In genomic region chr22:18044548-18045271, GRCh38 we compare ENCODE assay signal across 9 cellular contexts. TPM values are rescaled to one million over a fixed set of nuclear protein-coding genes. Genes with fewer than 3 reads are reported as not detected.
DNase-seq lines count a peak whose midpoint lies in the region; ATAC-seq lines count a peak whose summit lies in the region.
"Had no signal": no experiment of that assay in that cellular context is flagged by ENCODE, and none has a peak within 500 bp of the region (broad histone marks: within the 10 kb centered on the region; RNA-seq: fewer than 3 reads in every experiment).

No MANE protein-coding gene starts in this region.

- H3K27me3 ChIP-seq in stomach smooth muscle (ENCODE audit: control insufficient read depth in 1 of 2, insufficient read depth in 2 of 2, low read length in 2 of 2): no peaks in the 10 kb centered on the region

- H3K27ac ChIP-seq in stomach smooth muscle (ENCODE audit: low read length): peak overlapping the region; percentile 66

- peak overlapping the region; percentile 44 to 66 for H3K9ac ChIP-seq in stomach smooth muscle (ENCODE audit: low read length in 2 of 2)

- ATAC-seq in left lobe of liver (peak; percentile 89), GM21381 (IDR thresholded peaks at IDR 0.05; ENCODE audit: unreplicated experiment) (no peak)

- peaks cover 24% of the 10 kb centered on the region for H3K4me1 ChIP-seq in stomach smooth muscle (ENCODE audit: control insufficient read depth, insufficient read depth, low read length)

- DNase-seq in NCI-H2196 treated with DMSO at 0.1 percent for 48 hours (lab: John Stamatoyannopoulos, UW; ENCODE audit: unreplicated experiment) (peak; percentile 94), brain pericyte (ENCODE audit: low read depth, low spot score) (peak; percentile 81), left lobe of liver (ENCODE audit: low spot score) (peak; percentile 92), AG20443 (ENCODE audit: low spot score) (no peak)
- no peak for DNase-seq in activated T-cell treated with anti-CD3 and anti-CD28 coated beads, Interleukin-2, amount 50 U/mL, for 1 hour
- no peak for DNase-seq in activated CD8-positive, alpha-beta memory T cell treated with anti-CD3 and anti-CD28 coated beads, Interleukin-2, amount 50 U/mL, for 4 hours
- DNase-seq: MV-4-11 had no signal

- H3K4me3 ChIP-seq in stomach smooth muscle (ENCODE audit: low read length in 2 of 2): no peak overlapping the region

- no peaks in the 10 kb centered on the region for H3K36me3 ChIP-seq in stomach smooth muscle (ENCODE audit: control insufficient read depth in 2 of 2, insufficient read depth in 2 of 2, low read length in 2 of 2)

- no peaks in the 10 kb centered on the region for H3K9me3 ChIP-seq in stomach smooth muscle (ENCODE audit: control insufficient read depth in 2 of 2, low read length in 2 of 2)

RNA-seq across cellular contexts. Expression of gene MICAL3, which starts 20.3 kb away (rescaled TPM):
- total RNA-seq in left lobe of liver: 75.3 TPM

RNA-seq across cellular contexts. Expression of gene PEX26, which starts 33.1 kb away (rescaled TPM):
- 26.2 TPM for total RNA-seq in left lobe of liver

Comparison
In these comparisons a context has a peak if more than half of its experiments do, and no peak if none do; other contexts are left out.
1. DNase-seq: peak in NCI-H2196 treated with DMSO at 0.1 percent for 48 hours (single experiment), brain pericyte (single experiment) and left lobe of liver (single experiment); none in activated T-cell treated with anti-CD3 and anti-CD28 coated beads, Interleukin-2, amount 50 U/mL, for 1 hour (single experiment), activated CD8-positive, alpha-beta memory T cell treated with anti-CD3 and anti-CD28 coated beads, Interleukin-2, amount 50 U/mL, for 4 hours (single experiment) and AG20443 (single experiment).